In the genomic region with DNA sequence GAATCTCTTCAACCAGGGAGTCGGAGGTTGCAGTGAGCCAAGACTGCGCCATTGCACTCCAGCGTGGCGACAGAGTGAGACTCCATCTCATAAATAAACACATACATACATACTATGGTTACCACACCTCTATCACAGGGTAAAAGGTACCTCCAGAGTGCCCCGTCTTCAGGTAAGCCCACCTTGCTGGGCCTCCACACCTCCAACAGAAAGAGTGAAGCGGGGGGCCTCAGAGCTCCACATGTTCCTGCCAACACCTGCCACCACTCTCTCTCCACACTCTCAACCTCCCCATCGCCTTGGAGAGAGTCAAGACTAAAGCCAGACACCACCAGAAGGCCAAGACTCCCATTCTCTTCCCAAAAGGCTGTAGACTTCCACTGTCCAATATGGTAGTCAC, we compare ENCODE assay signal across 7 cellular contexts.
"Had no signal": no experiment of that assay in that cellular context is flagged by ENCODE, and none has a peak within 500 bp of the region (broad histone marks: within the 10 kb centered on the region; RNA-seq: fewer than 3 reads in every experiment).

No MANE protein-coding gene starts in this region.

- H3K4me1 Mint-ChIP-seq: GM23338, H9 had no signal

- H3K9me3 Mint-ChIP-seq: GM23338, H9, HFFc6 had no signal

- H3K27ac Mint-ChIP-seq: GM23338, H9, HFFc6 had no signal

- H3K4me3 Mint-ChIP-seq: GM23338, H9, HFFc6 had no signal

- DNase-seq: GM23248, GOT3, H7, H9, HCEC 1CT, HFFc6 had no signal
